17 cellular contexts compared by ENCODE assay signal in genomic region chr1:206568779-206569352, GRCh38. TPM values are rescaled to one million over a fixed set of nuclear protein-coding genes. Genes with fewer than 3 reads are reported as not detected.
DNase-seq lines count a peak whose midpoint lies in the region; ATAC-seq and TF ChIP-seq lines count a peak whose summit lies in the region.
"Had no signal": no experiment of that assay in that cellular context is flagged by ENCODE, and none has a peak within 500 bp of the region (broad histone marks: within the 10 kb centered on the region; RNA-seq: fewer than 3 reads in every experiment).

No MANE protein-coding gene starts in this region.

- peak overlapping the region; percentile 94 for H3K27ac Mint-ChIP-seq in activated CD4-positive, alpha-beta T cell treated with anti-CD3 and anti-CD28 coated beads, Interleukin-2, amount 10 ng/mL, durations not matched to agents 24 days and 14 days
- H3K27ac Mint-ChIP-seq in activated naive CD8-positive, alpha-beta T cell treated with anti-CD3 and anti-CD28 coated beads, Interleukin-2, amount 10 ng/mL, durations not matched to agents 7 days and 5 days, result peak overlapping the region; percentile 68
- peak overlapping the region; percentile 99 for H3K27ac Mint-ChIP-seq in stimulated activated effector memory CD8-positive, alpha-beta T cell treated with anti-CD3 and anti-CD28 coated beads, Interleukin-12 subunit alpha, Interleukin-12 subunit beta, amount 100 ng/mL, for 72 hours
- H3K27ac Mint-ChIP-seq: mesothelial cell of epicardium had no signal

- H3K4me3 Mint-ChIP-seq in activated CD4-positive, alpha-beta T cell treated with anti-CD3 and anti-CD28 coated beads, Interleukin-2, amount 10 ng/mL, durations not matched to agents 24 days and 14 days, result peak overlapping the region; percentile 98
- peak overlapping the region; percentile 56 for H3K4me3 Mint-ChIP-seq in activated naive CD8-positive, alpha-beta T cell treated with anti-CD3 and anti-CD28 coated beads, Interleukin-2, amount 10 ng/mL, durations not matched to agents 7 days and 5 days
- H3K4me3 Mint-ChIP-seq in stimulated activated effector memory CD8-positive, alpha-beta T cell treated with anti-CD3 and anti-CD28 coated beads, Interleukin-12 subunit alpha, Interleukin-12 subunit beta, amount 100 ng/mL, for 72 hours, result peak overlapping the region; percentile 88
- H3K4me3 Mint-ChIP-seq: mesothelial cell of epicardium had no signal

- H3K9ac ChIP-seq in MM.1S (ENCODE audit: low read length), result peak overlapping the region; percentile 5; the same call in 1 of the 2 replicates

- DNase-seq in activated CD4-positive, alpha-beta T cell treated with anti-CD3 and anti-CD28 coated beads, Interleukin-2, amount 10 ng/mL, durations not matched to agents 24 days and 14 days, result no peak
- DNase-seq in activated CD4-positive, alpha-beta T cell treated with anti-CD3 and anti-CD28 coated beads, Interleukin-2, amount 50 U/mL, for 1 hour, result no peak
- DNase-seq in MM.1S (peak; percentile 77), left lung (no peak), NCI-H2227 (lab: John Stamatoyannopoulos, UW; ENCODE audit: unreplicated experiment) (no peak)
- DNase-seq in activated naive CD8-positive, alpha-beta T cell treated with anti-CD3 and anti-CD28 coated beads, Interleukin-2, amount 10 ng/mL, durations not matched to agents 7 days and 5 days, result no peak
- no peak for DNase-seq in stimulated activated effector memory CD8-positive, alpha-beta T cell treated with anti-CD3 and anti-CD28 coated beads, Interleukin-12 subunit alpha, Interleukin-12 subunit beta, amount 100 ng/mL, for 72 hours (ENCODE audit: low spot score in 2 of 2)
- DNase-seq: activated CD4-positive, alpha-beta T cell treated with anti-CD3 and anti-CD28 coated beads for 1 hour; COR-L47; hypothalamus; NCI-H2029; NCI-H524 treated with DMSO at 0.1 percent for 48 hours; nucleus accumbens; Right ventricle myocardium superior had no signal

- H3K4me1 Mint-ChIP-seq in activated CD4-positive, alpha-beta T cell treated with anti-CD3 and anti-CD28 coated beads, Interleukin-2, amount 10 ng/mL, durations not matched to agents 24 days and 14 days, result peaks cover 96% of the 10 kb centered on the region
- H3K4me1 Mint-ChIP-seq in activated naive CD8-positive, alpha-beta T cell treated with anti-CD3 and anti-CD28 coated beads, Interleukin-2, amount 10 ng/mL, durations not matched to agents 7 days and 5 days, result peaks cover 94% of the 10 kb centered on the region
- peaks cover 98% of the 10 kb centered on the region for H3K4me1 Mint-ChIP-seq in stimulated activated effector memory CD8-positive, alpha-beta T cell treated with anti-CD3 and anti-CD28 coated beads, Interleukin-12 subunit alpha, Interleukin-12 subunit beta, amount 100 ng/mL, for 72 hours
- H3K4me1 Mint-ChIP-seq: mesothelial cell of epicardium had no signal

- H3K4me3 ChIP-seq in MM.1S (ENCODE audit: low read length) (no peak overlapping the region), left lung (no peak overlapping the region)
- H3K4me3 ChIP-seq: right atrium auricular region had no signal

- no peaks in the 10 kb centered on the region for H3K9me3 ChIP-seq in MM.1S (replicated peaks; ENCODE audit: insufficient read depth, low read length)
- no peaks in the 10 kb centered on the region for H3K9me3 ChIP-seq in left lung
- H3K9me3 ChIP-seq: right atrium auricular region had no signal

- no peaks in the 10 kb centered on the region for H3K27me3 ChIP-seq in MM.1S (replicated peaks; ENCODE audit: insufficient read depth, low read length)
- H3K27me3 ChIP-seq in left lung, result no peaks in the 10 kb centered on the region
- H3K27me3 ChIP-seq: right atrium auricular region had no signal

- no peaks in the 10 kb centered on the region for H3K9me3 Mint-ChIP-seq in activated CD4-positive, alpha-beta T cell treated with anti-CD3 and anti-CD28 coated beads, Interleukin-2, amount 10 ng/mL, durations not matched to agents 24 days and 14 days
- no peaks in the 10 kb centered on the region for H3K9me3 Mint-ChIP-seq in activated naive CD8-positive, alpha-beta T cell treated with anti-CD3 and anti-CD28 coated beads, Interleukin-2, amount 10 ng/mL, durations not matched to agents 7 days and 5 days
- no peaks in the 10 kb centered on the region for H3K9me3 Mint-ChIP-seq in stimulated activated effector memory CD8-positive, alpha-beta T cell treated with anti-CD3 and anti-CD28 coated beads, Interleukin-12 subunit alpha, Interleukin-12 subunit beta, amount 100 ng/mL, for 72 hours
- H3K9me3 Mint-ChIP-seq: mesothelial cell of epicardium had no signal

- TF ChIP-seq CTCF in MM.1S (IDR thresholded peaks at IDR 0.05; ENCODE audit: low read length) (no peak), left lung (IDR thresholded peaks at IDR 0.05) (no peak)

- H3K4me1 ChIP-seq in MM.1S (ENCODE audit: low read length) (peaks cover 80% of the 10 kb centered on the region), left lung (peaks cover 0 to 91% of the 10 kb centered on the region in 2 donors)

- intact Hi-C loops in activated CD4-positive, alpha-beta T cell treated with anti-CD3 and anti-CD28 coated beads, Interleukin-2, amount 10 ng/mL, durations not matched to agents 24 days and 14 days (cut with micrococcal nuclease), result no loop called here
- intact Hi-C loops in left lung (cut with DNase I), result no loop called here

- peaks cover 19% of the 10 kb centered on the region; the same call in 1 of the 2 replicates for H4K20me1 ChIP-seq in MM.1S (ENCODE audit: insufficient read depth, low read length)

- no peaks in the 10 kb centered on the region for H3K27me3 Mint-ChIP-seq in activated CD4-positive, alpha-beta T cell treated with anti-CD3 and anti-CD28 coated beads, Interleukin-2, amount 10 ng/mL, durations not matched to agents 24 days and 14 days
- H3K27me3 Mint-ChIP-seq in activated naive CD8-positive, alpha-beta T cell treated with anti-CD3 and anti-CD28 coated beads, Interleukin-2, amount 10 ng/mL, durations not matched to agents 7 days and 5 days, result no peaks in the 10 kb centered on the region

- POLR2A ChIA-PET in activated naive CD8-positive, alpha-beta T cell treated with anti-CD3 and anti-CD28 coated beads, Interleukin-2, amount 10 ng/mL, durations not matched to agents 7 days and 5 days (lab: Charles Lee), result interaction anchor here (1.2 to 24.5 kb wide), 5 partner anchors 8 to 99 kb away, joined by 3 to 584 read pairs (median 6); partner anchors contain the start of gene IKBKE

- peak overlapping the region; percentile 85; the same call in 1 of the 2 replicates for H3K4me2 ChIP-seq in MM.1S (ENCODE audit: low read depth, low read length)

- H3K79me2 ChIP-seq in MM.1S (ENCODE audit: low read length), result peaks cover 100% of the 10 kb centered on the region

- no peak overlapping the region for H2AFZ ChIP-seq in MM.1S (ENCODE audit: low read length)

- H3K36me3 ChIP-seq in MM.1S (replicated peaks; ENCODE audit: insufficient read depth, low read length) (peaks cover 20% of the 10 kb centered on the region; the same call in 1 of the 2 replicates), left lung (peaks cover 0 to 6% of the 10 kb centered on the region in 2 donors)
- H3K36me3 ChIP-seq: right atrium auricular region had no signal

- H3K36me3 Mint-ChIP-seq in activated CD4-positive, alpha-beta T cell treated with anti-CD3 and anti-CD28 coated beads, Interleukin-2, amount 10 ng/mL, durations not matched to agents 24 days and 14 days (ENCODE audit: low read depth), result peaks cover 86% of the 10 kb centered on the region
- H3K36me3 Mint-ChIP-seq in activated naive CD8-positive, alpha-beta T cell treated with anti-CD3 and anti-CD28 coated beads, Interleukin-2, amount 10 ng/mL, durations not matched to agents 7 days and 5 days, result peaks cover 75% of the 10 kb centered on the region
- H3K36me3 Mint-ChIP-seq in stimulated activated effector memory CD8-positive, alpha-beta T cell treated with anti-CD3 and anti-CD28 coated beads, Interleukin-12 subunit alpha, Interleukin-12 subunit beta, amount 100 ng/mL, for 72 hours, result peaks cover 99% of the 10 kb centered on the region
- H3K36me3 Mint-ChIP-seq: mesothelial cell of epicardium had no signal

- ATAC-seq in activated naive CD8-positive, alpha-beta T cell treated with anti-CD3 and anti-CD28 coated beads, Interleukin-2, amount 10 ng/mL, durations not matched to agents 7 days and 5 days (ENCODE audit: low read depth), result peak; percentile 30
- peak; percentile 33 for ATAC-seq in stimulated activated effector memory CD8-positive, alpha-beta T cell treated with anti-CD3 and anti-CD28 coated beads, Interleukin-12 subunit alpha, Interleukin-12 subunit beta, amount 100 ng/mL, for 72 hours
- ATAC-seq in left lung (no peak), GM19452 (IDR thresholded peaks at IDR 0.05; ENCODE audit: unreplicated experiment) (no peak)

- H3F3A ChIP-seq in MM.1S (ENCODE audit: insufficient read depth, low read length), result peaks cover 53% of the 10 kb centered on the region

- H3K27ac ChIP-seq in MM.1S (ENCODE audit: low read length) (peak overlapping the region; percentile 89), left lung (peak overlapping the region in 1 of 2 donors; percentile 14)
- H3K27ac ChIP-seq: right atrium auricular region had no signal

- no peaks in the 10 kb centered on the region for H3K9me2 ChIP-seq in MM.1S (replicated peaks; ENCODE audit: insufficient read depth, low read length)

RNA-seq across cellular contexts. Expression of gene EIF2D, which starts 43.4 kb away (rescaled TPM):
- total RNA-seq in activated CD4-positive, alpha-beta T cell treated with anti-CD3 and anti-CD28 coated beads, Interleukin-2, amount 10 ng/mL, durations not matched to agents 24 days and 14 days, result 86.6 and 89.4 TPM in 2 replicates
- total RNA-seq in activated naive CD8-positive, alpha-beta T cell treated with anti-CD3 and anti-CD28 coated beads, Interleukin-2, amount 10 ng/mL, durations not matched to agents 7 days and 5 days, result 10 to 100 TPM; 40.6 to 43.7 TPM
- total RNA-seq in left lung, result 10 to 100 TPM; 37.5 to 39.5 TPM

Comparison
In these comparisons a context has a peak if more than half of its experiments do, and no peak if none do; other contexts are left out.
1. ATAC-seq: peak in activated naive CD8-positive, alpha-beta T cell treated with anti-CD3 and anti-CD28 coated beads, Interleukin-2, amount 10 ng/mL, durations not matched to agents 7 days and 5 days (single experiment) and stimulated activated effector memory CD8-positive, alpha-beta T cell treated with anti-CD3 and anti-CD28 coated beads, Interleukin-12 subunit alpha, Interleukin-12 subunit beta, amount 100 ng/mL, for 72 hours (single experiment); none in left lung (single experiment) and GM19452 (single experiment).
2. Peak in every context shown above with its lines, with median percentiles within 50 percentile points of each other: H3K27ac Mint-ChIP-seq and H3K4me3 Mint-ChIP-seq.